In genomic region chr4:184163813-184164212, GRCh38 we compare ENCODE assay signal across 8 cellular contexts. TPM values are rescaled to one million over a fixed set of nuclear protein-coding genes. Genes with fewer than 3 reads are reported as not detected.
A peak's percentile ranks its signal among the peaks of the same experiment; 100 is the strongest.
DNase-seq lines count a peak whose midpoint lies in the region; ATAC-seq, FAIRE-seq and TF ChIP-seq lines count a peak whose summit lies in the region.

No MANE protein-coding gene starts in this region.

- ATAC-seq in GM12878 (peak; percentile 60), GM18907 (IDR thresholded peaks at IDR 0.05; ENCODE audit: unreplicated experiment) (no peak)

- no peak for FAIRE-seq in GM12878 (lab: Jason Lieb, UNC)

- RAD21 ChIA-PET in GM12878 (lab: Charles Lee; ENCODE audit: unreplicated experiment), result no interaction called here

- peak; percentile 53 for TF ChIP-seq RAD21 in GM12878 (IDR thresholded peaks at IDR 0.05; ENCODE audit: insufficient read depth, low read depth, low read length)

- no peaks in the 10 kb centered on the region for H4K20me1 ChIP-seq in GM12878 (ENCODE audit: control insufficient read depth, insufficient read depth)

- 10% methylated on average over 8 of the region's 8 CpGs for WGBS in GM12878 (ENCODE audit: insufficient coverage, insufficient replicate concordance, low lambda C conversion rate, missing lambda C conversion rate)
- 59% methylated on average over 8 of the region's 8 CpGs for WGBS in testis, 2 donors

- peak; percentile 88 for TF ChIP-seq CTCF in A673 (conservative IDR thresholded peaks at IDR 0.05; ENCODE audit: low read depth, low read length)
- TF ChIP-seq CTCF in GM10266 (IDR thresholded peaks at IDR 0.05; ENCODE audit: control insufficient read depth, insufficient read depth, low read depth, missing control alignments), result peak; percentile 45
- peak; percentile 37 to 38 (median 37); a peak in 5 of 6 replicates for TF ChIP-seq CTCF in GM12878 (IDR thresholded peaks at IDR 0.05 in 2 of 3, conservative IDR thresholded peaks at IDR 0.05 in 1 of 3; ENCODE audit: control insufficient read depth in 2 of 3, extremely low read depth in 1 of 3, insufficient read depth in 1 of 3, low read depth in 3 of 3, low read length in 3 of 3)
- peak; percentile 21 to 60 (median 51) for TF ChIP-seq CTCF in testis (IDR thresholded peaks at IDR 0.05)

- H3K4me3 ChIP-seq in A673 (ENCODE audit: low read depth, low read length, poor library complexity, severe bottlenecking) (no peak overlapping the region), GM12878 (no peak overlapping the region), testis (no peak overlapping the region)
- no peak overlapping the region for H3K4me3 ChIP-seq in effector memory CD4-positive, alpha-beta T cell (ENCODE audit: insufficient read depth, low read depth, low read length, poor library complexity, severe bottlenecking)

- no peaks in the 10 kb centered on the region for H3K27me3 ChIP-seq in A673 (replicated peaks; ENCODE audit: insufficient read depth, low read depth, low read length, poor library complexity)
- peaks cover 0 to 2% of the 10 kb centered on the region in 2 experiments; a peak in 2 of 4 replicates for H3K27me3 ChIP-seq in GM12878 (replicated peaks in 1 of 2; ENCODE audit: control insufficient read depth in 2 of 2, insufficient read depth in 2 of 2, low read length in 1 of 2)
- no peaks in the 10 kb centered on the region for H3K27me3 ChIP-seq in testis
- peaks cover 15% of the 10 kb centered on the region for H3K27me3 ChIP-seq in effector memory CD4-positive, alpha-beta T cell (replicated peaks; ENCODE audit: control insufficient read depth, insufficient read depth, low read length, poor library complexity, severe bottlenecking)

- H3K9me3 ChIP-seq in A673 (ENCODE audit: low read depth, low read length, poor library complexity, severe bottlenecking), result no peaks in the 10 kb centered on the region
- H3K9me3 ChIP-seq in GM12878 (replicated peaks; ENCODE audit: control insufficient read depth, insufficient read depth, low read length), result no peaks in the 10 kb centered on the region
- no peaks in the 10 kb centered on the region for H3K9me3 ChIP-seq in testis
- no peaks in the 10 kb centered on the region for H3K9me3 ChIP-seq in effector memory CD4-positive, alpha-beta T cell (ENCODE audit: control insufficient read depth, low read length)

- peak; percentile 74 for DNase-seq in A673 (ENCODE audit: low spot score)
- DNase-seq in GM10266 (ENCODE audit: extremely low spot score), result peak; percentile 53
- DNase-seq in NCI-H510A (lab: John Stamatoyannopoulos, UW), result peak; percentile 19
- DNase-seq in GM12878 (ENCODE audit: low read depth, low spot score), result no peak
- peak; percentile 91 for DNase-seq in islet precursor cell
- peak; percentile 74 for DNase-seq in testis
- DNase-seq in effector memory CD4-positive, alpha-beta T cell, result no peak

- POLR2A ChIA-PET in A673 (lab: Charles Lee; ENCODE audit: low non-redundant PET) (no interaction called here), GM12878 (lab: Charles Lee) (no interaction called here)

- H3K4me2 ChIP-seq in GM12878 (ENCODE audit: control insufficient read depth, insufficient read depth), result no peak overlapping the region

- no peak overlapping the region for H3K9ac ChIP-seq in GM12878 (ENCODE audit: control insufficient read depth, insufficient read depth, low read length)

- no peak for TF ChIP-seq EP300 in GM12878 (IDR thresholded peaks at IDR 0.05; ENCODE audit: borderline replicate concordance in 1 of 2, control insufficient read depth in 1 of 2, low read depth in 2 of 2, low read length in 2 of 2)

- SMC1A ChIA-PET in GM12878 (lab: Charles Lee; ENCODE audit: uncharacterized antibody, unreplicated experiment), result interaction anchor here (1.0 kb wide), 1 partner anchor 322 kb away, joined by 3 read pairs; no protein-coding TSS in a partner anchor

- H3K4me1 ChIP-seq in A673 (ENCODE audit: insufficient read depth, low read length, poor library complexity, severe bottlenecking) (no peaks in the 10 kb centered on the region), GM12878 (ENCODE audit: control insufficient read depth, insufficient read depth, low read length) (no peaks in the 10 kb centered on the region), testis (peaks cover 2% of the 10 kb centered on the region)
- H3K4me1 ChIP-seq in effector memory CD4-positive, alpha-beta T cell (ENCODE audit: control insufficient read depth, insufficient read depth, low read length, poor library complexity, severe bottlenecking), result peaks cover 4% of the 10 kb centered on the region

- no peaks in the 10 kb centered on the region for H3K36me3 ChIP-seq in A673 (ENCODE audit: insufficient read depth, low read length, poor library complexity, severe bottlenecking)
- no peaks in the 10 kb centered on the region for H3K36me3 ChIP-seq in GM12878 (ENCODE audit: control insufficient read depth in 2 of 2, insufficient read depth in 2 of 2, low read length in 1 of 2)
- H3K36me3 ChIP-seq in testis (ENCODE audit: low read depth, missing control alignments), result no peaks in the 10 kb centered on the region
- no peaks in the 10 kb centered on the region for H3K36me3 ChIP-seq in effector memory CD4-positive, alpha-beta T cell (ENCODE audit: control insufficient read depth, insufficient read depth, low read length)

- no peak overlapping the region for H3K27ac ChIP-seq in A673 (ENCODE audit: low read depth, low read length, poor library complexity, severe bottlenecking)
- H3K27ac ChIP-seq in GM12878 (ENCODE audit: control insufficient read depth, insufficient read depth), result no peak overlapping the region
- H3K27ac ChIP-seq in testis, result no peak overlapping the region
- no peak overlapping the region for H3K27ac ChIP-seq in effector memory CD4-positive, alpha-beta T cell (ENCODE audit: insufficient read depth, low read length, poor library complexity, severe bottlenecking)

- no TSS peak for BruUV-seq in A673 (replicated peaks; lab: Mats Ljungman, UMichigan)
- BruUV-seq in GM12878 (replicated peaks; lab: Mats Ljungman, UMichigan), result no TSS peak

- CTCF ChIA-PET in A673 (lab: Charles Lee), result no interaction called here
- CTCF ChIA-PET in GM12878 (lab: Yijun Ruan, JAX), result interaction anchor here (1.0 to 1.8 kb wide), 2 partner anchors 14 to 61 kb away, joined by 3 to 4 read pairs; no protein-coding TSS in a partner anchor

- TF ChIP-seq POLR2A in GM12878 (IDR thresholded peaks at IDR 0.05; ENCODE audit: low read depth, low read length), result no peak
- no peak for TF ChIP-seq POLR2A in testis (IDR thresholded peaks at IDR 0.05)

- in situ Hi-C loops in GM12878 (cut with MboI), result no loop called here

- H3K79me2 ChIP-seq in GM12878 (ENCODE audit: control insufficient read depth, insufficient read depth, low read length), result no peaks in the 10 kb centered on the region

- no peak overlapping the region for H2AFZ ChIP-seq in GM12878 (ENCODE audit: control insufficient read depth, low read depth, low read length)

- intact Hi-C loops in A673 (cut with micrococcal nuclease; ENCODE audit: unreplicated experiment) (loop anchor here (1.0 to 10.0 kb wide), 3 partner anchors 179 to 692 kb away; no protein-coding TSS in a partner anchor), GM12878 (cut with micrococcal nuclease; ENCODE audit: unreplicated experiment) (loop anchor here (5.0 to 10.0 kb wide), 2 partner anchors 539 to 692 kb away; no protein-coding TSS in a partner anchor), testis (cut with DNase I; ENCODE audit: low total_unique reads) (no loop called here)

TF ChIP-seq in GM12878, 131 proteins besides CTCF, POLR2A, EP300 and RAD21 (continues in another document):
- TF ChIP-seq ATF2 (IDR thresholded peaks at IDR 0.05; ENCODE audit: low read length), result no peak

RNA-seq across cellular contexts. Expression of gene ENPP6, which starts 53.9 kb away (rescaled TPM):
- total RNA-seq in A673 (2021), result not detected in 2 replicates
- 0.98 and 2.6 TPM in 2 replicates for total RNA-seq in GM12878 (2013; cell fraction: nucleolus; rRNA removed)
- total RNA-seq in GM12878 (2014; rRNA removed), result 0.06 and 0.49 TPM in 2 replicates
- 0.28 and 0.76 TPM in 2 replicates for total RNA-seq in GM12878 (2014; rRNA removed; fragmentation: Illumina TruSeq; extraction: Trizol)
- 0.72 TPM in 1 of 2 replicates, not detected in the other for total RNA-seq in GM12878 (2021)
- 0.08 TPM for polyA plus RNA-seq in GM12878 (2011; ENCODE audit: low read depth)
- 0.49 and 0.68 TPM in 2 replicates for polyA plus RNA-seq in GM12878 (2011; rRNA removed)
- polyA plus RNA-seq in GM12878 (2011; cell fraction: cytosol; rRNA removed), result 0.51 and 0.69 TPM in 2 replicates
- 0.85 and 1.5 TPM in 2 replicates for polyA plus RNA-seq in GM12878 (2011; cell fraction: nucleus; rRNA removed)
- polyA plus RNA-seq in GM12878 (2012), result 0.37 and 1.9 TPM in 2 replicates
- 0.04 and 0.25 TPM in 2 replicates for polyA plus RNA-seq in GM12878 (2014; fragmentation: Illumina TruSeq; extraction: Trizol)
- polyA plus RNA-seq in GM12878 (2014; fragmentation: Nextera tagmentation; extraction: Ambion mirVana), result 1 to 10 TPM in 1 of 2 experiments, under 1 TPM in 1; 0.55 to 1.0 TPM
- polyA plus RNA-seq in GM12878 (2014; rRNA removed), result 0.19 and 0.63 TPM in 2 replicates
- under 1 TPM; 0.32 to 0.44 TPM for polyA plus RNA-seq in GM12878 (2016; fragmentation: Nextera tagmentation; extraction: Ambion mirVana)
- 0.59 and 0.77 TPM in 2 replicates for polyA minus RNA-seq in GM12878 (2011; rRNA and poly(A)+ RNA removed)
- polyA minus RNA-seq in GM12878 (2011; cell fraction: cytosol; rRNA and poly(A)+ RNA removed), result not detected in 2 replicates
- polyA minus RNA-seq in GM12878 (2011; cell fraction: nucleus; rRNA and poly(A)+ RNA removed), result 0.12 and 0.38 TPM in 2 replicates
- total RNA-seq in testis, result 1 to 10 TPM; 2.0 to 3.5 TPM
- polyA plus RNA-seq in testis (ENCODE audit: insufficient read depth, low read depth, low replicate concordance), result 4.9 TPM

Comparison
In these comparisons a context has a peak if more than half of its experiments do, and no peak if none do; other contexts are left out.
1. DNase-seq: peak in A673 (single experiment), GM10266 (single experiment), NCI-H510A (single experiment), islet precursor cell (single experiment) and testis (single experiment); none in GM12878 (single experiment) and effector memory CD4-positive, alpha-beta T cell (0 of 3).
2. CTCF ChIP-seq: peak in every context shown above with its lines; median percentile 88 in A673; 51 in testis; 45 in GM10266; 37 in GM12878.